ENCODE assay signal across 12 cellular contexts in genomic region chr9:76688471-76689238, GRCh38.
DNase-seq lines count a peak whose midpoint lies in the region; ATAC-seq, FAIRE-seq and TF ChIP-seq lines count a peak whose summit lies in the region.
"Had no signal": no experiment of that assay in that cellular context is flagged by ENCODE, and none has a peak within 500 bp of the region (broad histone marks: within the 10 kb centered on the region; RNA-seq: fewer than 3 reads in every experiment).

No MANE protein-coding gene starts in this region.

- H3K27ac Mint-ChIP-seq in activated naive CD8-positive, alpha-beta T cell treated with anti-CD3 and anti-CD28 coated beads, Interleukin-2, amount 50 U/mL, for 24 hours, result peak overlapping the region; percentile 45
- H3K27ac Mint-ChIP-seq in activated naive CD8-positive, alpha-beta T cell treated with anti-CD3 and anti-CD28 coated beads for 36 hours, result no peak overlapping the region

- TF ChIP-seq CTCF in tibial artery (IDR thresholded peaks at IDR 0.05), result no peak
- no peak for TF ChIP-seq CTCF in OCI-LY7 (conservative IDR thresholded peaks at IDR 0.05; ENCODE audit: low read length)

- no peak for ATAC-seq in activated naive CD8-positive, alpha-beta T cell treated with anti-CD3 and anti-CD28 coated beads, Interleukin-2, amount 50 U/mL, for 24 hours
- no peak for ATAC-seq in activated T-cell treated with anti-CD3 and anti-CD28 coated beads, Interleukin-2, amount 50 U/mL, for 4 hours

- H3K4me1 ChIP-seq in tibial artery (peaks cover 0 to 73% (median 30%) of the 10 kb centered on the region in 4 donors), OCI-LY7 (ENCODE audit: insufficient read depth, low read length, poor library complexity, severe bottlenecking) (no peaks in the 10 kb centered on the region)

- CTCF ChIA-PET in OCI-LY7 (lab: Charles Lee; ENCODE audit: unreplicated experiment), result no interaction called here

- intact Hi-C loops in tibial artery (cut with DNase I; ENCODE audit: low total_unique reads) (no loop called here), OCI-LY7 (cut with micrococcal nuclease; ENCODE audit: unreplicated experiment) (no loop called here)

- H3K9me3 Mint-ChIP-seq in activated naive CD8-positive, alpha-beta T cell treated with anti-CD3 and anti-CD28 coated beads, Interleukin-2, amount 50 U/mL, for 24 hours, result no peaks in the 10 kb centered on the region
- no peaks in the 10 kb centered on the region for H3K9me3 Mint-ChIP-seq in activated naive CD8-positive, alpha-beta T cell treated with anti-CD3 and anti-CD28 coated beads for 36 hours
- H3K9me3 Mint-ChIP-seq in activated T-cell treated with anti-CD3 and anti-CD28 coated beads, Interleukin-2, amount 50 U/mL, for 4 hours, result no peaks in the 10 kb centered on the region
- H3K9me3 Mint-ChIP-seq: brain had no signal

- H3K27me3 ChIP-seq in tibial artery, result no peaks in the 10 kb centered on the region
- H3K27me3 ChIP-seq: esophagus muscularis mucosa, ovary had no signal

- H3K9me3 ChIP-seq in tibial artery (no peaks in the 10 kb centered on the region), OCI-LY7 (ENCODE audit: low read length) (no peaks in the 10 kb centered on the region)
- H3K9me3 ChIP-seq: esophagus muscularis mucosa, ovary had no signal

- peak overlapping the region; percentile 46 to 65 for H3K27ac ChIP-seq in tibial artery
- no peak overlapping the region for H3K27ac ChIP-seq in OCI-LY7 (ENCODE audit: low read depth, low read length, poor library complexity, severe bottlenecking)
- H3K27ac ChIP-seq: ovary had no signal

- peaks cover 21% of the 10 kb centered on the region for H3K4me1 Mint-ChIP-seq in activated naive CD8-positive, alpha-beta T cell treated with anti-CD3 and anti-CD28 coated beads, Interleukin-2, amount 50 U/mL, for 24 hours
- H3K4me1 Mint-ChIP-seq in activated naive CD8-positive, alpha-beta T cell treated with anti-CD3 and anti-CD28 coated beads for 36 hours, result peaks cover 16% of the 10 kb centered on the region
- peaks cover 8% of the 10 kb centered on the region for H3K4me1 Mint-ChIP-seq in activated T-cell treated with anti-CD3 and anti-CD28 coated beads, Interleukin-2, amount 50 U/mL, for 4 hours (ENCODE audit: low read depth)

- no peaks in the 10 kb centered on the region for H3K36me3 Mint-ChIP-seq in activated naive CD8-positive, alpha-beta T cell treated with anti-CD3 and anti-CD28 coated beads, Interleukin-2, amount 50 U/mL, for 24 hours (ENCODE audit: low read depth)
- H3K36me3 Mint-ChIP-seq in activated naive CD8-positive, alpha-beta T cell treated with anti-CD3 and anti-CD28 coated beads for 36 hours, result no peaks in the 10 kb centered on the region
- no peaks in the 10 kb centered on the region for H3K36me3 Mint-ChIP-seq in activated T-cell treated with anti-CD3 and anti-CD28 coated beads, Interleukin-2, amount 50 U/mL, for 4 hours (ENCODE audit: insufficient read depth)

- FAIRE-seq in RCC 7860 (lab: Jason Lieb, UNC), result peak; percentile 18

- no peaks in the 10 kb centered on the region for H3K36me3 ChIP-seq in tibial artery
- no peaks in the 10 kb centered on the region for H3K36me3 ChIP-seq in OCI-LY7 (ENCODE audit: insufficient read depth, low read length)
- H3K36me3 ChIP-seq: ovary had no signal

- H3K4me3 ChIP-seq in tibial artery (no peak overlapping the region), OCI-LY7 (ENCODE audit: low read depth, low read length, poor library complexity, severe bottlenecking) (no peak overlapping the region)
- H3K4me3 ChIP-seq: esophagus muscularis mucosa, ovary had no signal

- POLR2A ChIA-PET in OCI-LY7 (lab: Charles Lee), result interaction anchor here (1.3 kb wide), 1 partner anchor 14 kb away, joined by 3 read pairs; no protein-coding TSS in a partner anchor

- no peaks in the 10 kb centered on the region for H3K9me2 ChIP-seq in OCI-LY7 (ENCODE audit: insufficient read depth, low read length)

- peaks cover 32% of the 10 kb centered on the region for H3K27me3 Mint-ChIP-seq in activated naive CD8-positive, alpha-beta T cell treated with anti-CD3 and anti-CD28 coated beads, Interleukin-2, amount 50 U/mL, for 24 hours
- peaks cover 40% of the 10 kb centered on the region for H3K27me3 Mint-ChIP-seq in activated naive CD8-positive, alpha-beta T cell treated with anti-CD3 and anti-CD28 coated beads for 36 hours
- H3K27me3 Mint-ChIP-seq in activated T-cell treated with anti-CD3 and anti-CD28 coated beads, Interleukin-2, amount 50 U/mL, for 4 hours (ENCODE audit: low read depth), result peaks cover 37% of the 10 kb centered on the region

- no peak overlapping the region for H3K4me3 Mint-ChIP-seq in activated naive CD8-positive, alpha-beta T cell treated with anti-CD3 and anti-CD28 coated beads, Interleukin-2, amount 50 U/mL, for 24 hours
- no peak overlapping the region for H3K4me3 Mint-ChIP-seq in activated naive CD8-positive, alpha-beta T cell treated with anti-CD3 and anti-CD28 coated beads for 36 hours
- no peak overlapping the region for H3K4me3 Mint-ChIP-seq in activated T-cell treated with anti-CD3 and anti-CD28 coated beads, Interleukin-2, amount 50 U/mL, for 4 hours
- H3K4me3 Mint-ChIP-seq: brain had no signal

- no peak for DNase-seq in activated naive CD8-positive, alpha-beta T cell treated with anti-CD3 and anti-CD28 coated beads, Interleukin-2, amount 50 U/mL, for 24 hours
- no peak for DNase-seq in activated naive CD8-positive, alpha-beta T cell treated with anti-CD3 and anti-CD28 coated beads for 36 hours
- DNase-seq in RCC 7860 (ENCODE audit: low spot score) (peak; percentile 45), glomerular visceral epithelial cell (ENCODE audit: extremely low spot score) (peak; percentile 52), tibial artery (no peak), AG08395 (ENCODE audit: low spot score) (no peak), OCI-LY7 (ENCODE audit: low spot score) (no peak)
- DNase-seq in activated T-cell treated with anti-CD3 and anti-CD28 coated beads, Interleukin-2, amount 50 U/mL, for 4 hours, result no peak
- DNase-seq: ovary, T-helper 9 cell had no signal

- no peaks in the 10 kb centered on the region for H4K20me1 ChIP-seq in OCI-LY7 (ENCODE audit: insufficient read depth, low read length)

- no peak overlapping the region for H2AFZ ChIP-seq in OCI-LY7 (ENCODE audit: low read length)

- no TSS peak for BruUV-seq in OCI-LY7 (replicated peaks; lab: Mats Ljungman, UMichigan)

- H3K79me2 ChIP-seq in OCI-LY7 (ENCODE audit: insufficient read depth, low read depth, low read length), result no peaks in the 10 kb centered on the region

- H3K4me2 ChIP-seq in OCI-LY7 (ENCODE audit: low read length), result no peak overlapping the region

Comparison
In these comparisons a context has a peak if more than half of its experiments do, and no peak if none do; other contexts are left out.
1. DNase-seq: peak in RCC 7860 (single experiment) and glomerular visceral epithelial cell (single experiment); none in activated naive CD8-positive, alpha-beta T cell treated with anti-CD3 and anti-CD28 coated beads, Interleukin-2, amount 50 U/mL, for 24 hours (single experiment), activated naive CD8-positive, alpha-beta T cell treated with anti-CD3 and anti-CD28 coated beads for 36 hours (single experiment), tibial artery (0 of 2), activated T-cell treated with anti-CD3 and anti-CD28 coated beads, Interleukin-2, amount 50 U/mL, for 4 hours (single experiment), AG08395 (single experiment) and OCI-LY7 (single experiment).